Comparison of ENCODE assay signal across 13 cellular contexts in the genomic region with DNA sequence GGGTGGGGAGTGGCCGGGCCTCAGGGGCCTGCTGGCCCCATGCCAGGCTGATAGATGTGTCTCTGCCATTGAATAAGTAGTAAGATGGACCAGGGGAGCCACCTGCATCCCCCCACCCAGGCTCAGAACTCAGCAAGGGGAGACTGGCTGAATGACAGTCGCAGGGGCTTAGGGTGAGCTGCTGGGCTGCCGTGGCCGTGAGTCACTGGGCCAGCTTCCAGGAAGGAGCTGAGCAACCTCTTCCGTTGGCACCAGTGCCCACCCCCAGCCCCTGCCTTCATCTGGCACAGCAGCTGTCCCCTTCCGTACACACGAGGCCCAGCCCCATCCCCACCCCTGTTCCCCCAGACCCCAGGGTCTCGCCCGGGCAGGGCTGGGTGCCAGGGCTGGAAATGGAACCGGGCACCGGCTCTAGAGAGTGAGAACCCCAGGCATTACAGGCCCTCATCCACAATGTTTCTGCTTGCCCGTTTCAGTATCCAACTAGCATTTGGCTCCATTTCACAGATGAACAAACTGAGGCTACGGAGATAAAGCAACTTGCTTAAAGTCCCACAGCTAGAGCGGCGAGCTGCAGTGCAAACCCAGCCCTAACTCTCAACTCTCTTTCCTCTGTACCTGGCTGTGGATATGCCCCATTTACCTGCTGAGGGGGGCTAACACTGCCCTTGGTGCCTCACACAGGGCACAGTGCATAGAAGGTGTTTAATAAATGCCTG. TPM values are rescaled to one million over a fixed set of nuclear protein-coding genes. Genes with fewer than 3 reads are reported as not detected.
DNase-seq lines count a peak whose midpoint lies in the region; ATAC-seq and TF ChIP-seq lines count a peak whose summit lies in the region.
"Had no signal": no experiment of that assay in that cellular context is flagged by ENCODE, and none has a peak within 500 bp of the region (broad histone marks: within the 10 kb centered on the region; RNA-seq: fewer than 3 reads in every experiment).

No MANE protein-coding gene starts in this region.

- intact Hi-C loops in naive thymus-derived CD4-positive, alpha-beta T cell (cut with micrococcal nuclease): loop anchor here in 1 of 2 donors (2.0 kb wide), 1 partner anchor 284 kb away; no protein-coding TSS in a partner anchor

- POLR2A ChIA-PET in naive thymus-derived CD4-positive, alpha-beta T cell (lab: Charles Lee): no interaction called here

- no peaks in the 10 kb centered on the region for H3K9me3 ChIP-seq in naive thymus-derived CD4-positive, alpha-beta T cell (ENCODE audit: control insufficient read depth in 2 of 3, low read length in 3 of 3)
- H3K9me3 ChIP-seq: testis had no signal

- CTCF ChIA-PET in naive thymus-derived CD4-positive, alpha-beta T cell (lab: Charles Lee): interaction anchor here (0.7 kb wide), 1 partner anchor 547 kb away, joined by 3 read pairs; no protein-coding TSS in a partner anchor

- DNase-seq in AG09319 (ENCODE audit: extremely low read depth, low read depth): peak; percentile 10
- DNase-seq in HT1080 (ENCODE audit: low read depth): peak; percentile 84
- DNase-seq in astrocyte of the hippocampus (ENCODE audit: low read depth, low spot score): peak; percentile 93
- DNase-seq in kidney tubule cell (ENCODE audit: low spot score): peak; percentile 62
- no peak for DNase-seq in naive thymus-derived CD4-positive, alpha-beta T cell
- no peak for DNase-seq in activated naive CD4-positive, alpha-beta T cell treated with anti-CD3 and anti-CD28 coated beads, Interleukin-2, amount 50 U/mL, for 16 hours

- no peak for ATAC-seq in naive thymus-derived CD4-positive, alpha-beta T cell
- ATAC-seq in HG02623 (IDR thresholded peaks at IDR 0.05; ENCODE audit: unreplicated experiment): no peak
- no peak for ATAC-seq in GM21526 (IDR thresholded peaks at IDR 0.05; ENCODE audit: low FRiP score, unreplicated experiment)

- H3K36me3 Mint-ChIP-seq in naive thymus-derived CD4-positive, alpha-beta T cell: no peaks in the 10 kb centered on the region
- H3K36me3 Mint-ChIP-seq: CD4-positive, alpha-beta memory T cell; memory B cell; WTC11 had no signal

- H3K4me3 Mint-ChIP-seq in naive thymus-derived CD4-positive, alpha-beta T cell: no peak overlapping the region
- H3K4me3 Mint-ChIP-seq: activated T-helper 1 cell treated with anti-CD3 and anti-CD28 coated beads, Interleukin-12 subunit alpha, Interleukin-12 subunit beta, Interleukin-2, Interleukin-4 antibody, amounts not matched to agents 30 ng/mL and 10 ng/mL and 1 ng/mL, durations not matched to agents 14 hours and 24 hours and 36 hours; CD4-positive, alpha-beta memory T cell; memory B cell; WTC11 had no signal

- H3K27ac ChIP-seq in naive thymus-derived CD4-positive, alpha-beta T cell (ENCODE audit: low read depth, low read length): no peak overlapping the region
- H3K27ac ChIP-seq: testis had no signal

- no peak overlapping the region for H3K27ac Mint-ChIP-seq in naive thymus-derived CD4-positive, alpha-beta T cell
- H3K27ac Mint-ChIP-seq: activated T-helper 1 cell treated with anti-CD3 and anti-CD28 coated beads, Interleukin-12 subunit alpha, Interleukin-12 subunit beta, Interleukin-2, Interleukin-4 antibody, amounts not matched to agents 30 ng/mL and 10 ng/mL and 1 ng/mL, durations not matched to agents 14 hours and 24 hours and 36 hours; CD4-positive, alpha-beta memory T cell; memory B cell; WTC11 had no signal

- no peaks in the 10 kb centered on the region for H3K9me3 Mint-ChIP-seq in naive thymus-derived CD4-positive, alpha-beta T cell
- H3K9me3 Mint-ChIP-seq: activated T-helper 1 cell treated with anti-CD3 and anti-CD28 coated beads, Interleukin-12 subunit alpha, Interleukin-12 subunit beta, Interleukin-2, Interleukin-4 antibody, amounts not matched to agents 30 ng/mL and 10 ng/mL and 1 ng/mL, durations not matched to agents 14 hours and 24 hours and 36 hours; CD4-positive, alpha-beta memory T cell; memory B cell; WTC11 had no signal

- H3K27me3 Mint-ChIP-seq in naive thymus-derived CD4-positive, alpha-beta T cell: peaks cover 0 to 9% (median 0%) of the 10 kb centered on the region in 5 donors
- H3K27me3 Mint-ChIP-seq: CD4-positive, alpha-beta memory T cell; memory B cell had no signal

- no peak for TF ChIP-seq CTCF in AG09319 (IDR thresholded peaks at IDR 0.05; ENCODE audit: low read depth, low read length)

- H3K27me3 ChIP-seq in naive thymus-derived CD4-positive, alpha-beta T cell (ENCODE audit: control insufficient read depth in 2 of 2, insufficient read depth in 2 of 2, low read length in 2 of 2): no peaks in the 10 kb centered on the region
- H3K27me3 ChIP-seq: testis had no signal

- H3K4me3 ChIP-seq in naive thymus-derived CD4-positive, alpha-beta T cell (ENCODE audit: low read length): no peak overlapping the region
- H3K4me3 ChIP-seq: testis had no signal

- no peaks in the 10 kb centered on the region for H3K36me3 ChIP-seq in naive thymus-derived CD4-positive, alpha-beta T cell (ENCODE audit: control insufficient read depth in 2 of 3, insufficient read depth in 3 of 3, low read length in 3 of 3)

- peaks cover 0 to 3% (median 0%) of the 10 kb centered on the region in 7 donors for H3K4me1 Mint-ChIP-seq in naive thymus-derived CD4-positive, alpha-beta T cell

- no peaks in the 10 kb centered on the region for H3K4me1 ChIP-seq in naive thymus-derived CD4-positive, alpha-beta T cell (ENCODE audit: control insufficient read depth in 2 of 2, insufficient read depth in 2 of 2, low read length in 2 of 2)

RNA-seq across cellular contexts. Expression of a gene that starts 10.2 kb away (rescaled TPM):
- 1.1 TPM in 1 of 2 replicates, not detected in the other for total RNA-seq in HT1080 (2014; rRNA removed; shearing (Covaris generic))
- polyA plus RNA-seq in HT1080 (2015; cell fraction: cytosol; rRNA removed): not detected in 2 replicates
- 0.35 TPM in 1 of 2 replicates, not detected in the other for polyA plus RNA-seq in HT1080 (2015; cell fraction: nucleus; rRNA removed)
- total RNA-seq in naive thymus-derived CD4-positive, alpha-beta T cell: not detected
- under 1 TPM in 1 of 2 donors, not detected in 1; 0.05 TPM for polyA plus RNA-seq in naive thymus-derived CD4-positive, alpha-beta T cell
- total RNA-seq: activated T-helper 1 cell treated with anti-CD3 and anti-CD28 coated beads, Interleukin-12 subunit alpha, Interleukin-12 subunit beta, Interleukin-2, Interleukin-4 antibody, amounts not matched to agents 30 ng/mL and 10 ng/mL and 1 ng/mL, durations not matched to agents 14 hours and 24 hours and 36 hours; CD4-positive, alpha-beta memory T cell had no signal

Comparison
In these comparisons a context has a peak if more than half of its experiments do, and no peak if none do; other contexts are left out.
1. DNase-seq: peak in AG09319 (single experiment), HT1080 (single experiment), astrocyte of the hippocampus (single experiment) and kidney tubule cell (single experiment); none in naive thymus-derived CD4-positive, alpha-beta T cell (0 of 9) and activated naive CD4-positive, alpha-beta T cell treated with anti-CD3 and anti-CD28 coated beads, Interleukin-2, amount 50 U/mL, for 16 hours (single experiment).